8 cellular contexts compared by ENCODE assay signal in genomic region chr19:13181747-13182388, GRCh38. TPM values are rescaled to one million over a fixed set of nuclear protein-coding genes. Genes with fewer than 3 reads are reported as not detected.
DNase-seq lines count a peak whose midpoint lies in the region; ATAC-seq, FAIRE-seq and TF ChIP-seq lines count a peak whose summit lies in the region.

No MANE protein-coding gene starts in this region.

- FAIRE-seq in keratinocyte (lab: Jason Lieb, UNC), result no peak

- DNase-seq in GF-D8 (lab: John Stamatoyannopoulos, UW), result peak; percentile 55
- peak; percentile 34 for DNase-seq in NCI-H1694 (lab: John Stamatoyannopoulos, UW)
- DNase-seq in adrenal gland, result peak; percentile 75 to 92 (median 84)
- DNase-seq in keratinocyte (ENCODE audit: low read depth, low spot score), result no peak
- peak; percentile 64 for DNase-seq in stimulated activated CD8-positive, alpha-beta memory T cell treated with anti-CD3 and anti-CD28 coated beads, Interleukin-4, amount 100 ng/mL, for 48 hours
- DNase-seq in SHP77 treated with DMSO at 0.1 percent for 48 hours (lab: John Stamatoyannopoulos, UW), result no peak

- H3K4me3 ChIP-seq in adrenal gland (no peak overlapping the region), keratinocyte (ENCODE audit: control insufficient read depth in 2 of 3, extremely low read depth in 1 of 3, insufficient read depth in 2 of 3, low read depth in 1 of 3, low read length in 3 of 3) (no peak overlapping the region)

- no peaks in the 10 kb centered on the region for H3K36me3 ChIP-seq in adrenal gland (replicated peaks in 1 of 2)
- H3K36me3 ChIP-seq in keratinocyte (ENCODE audit: control insufficient read depth in 2 of 2, extremely low read depth in 1 of 2, insufficient read depth in 2 of 2, low read length in 2 of 2), result no peaks in the 10 kb centered on the region

- TF ChIP-seq POLR2A in adrenal gland (IDR thresholded peaks at IDR 0.05), result no peak

- dilution Hi-C loops in keratinocyte (cut with MboI; ENCODE audit: extremely low pct_ligation_motif_present, low sequenced_read_pairs), result no loop called here

- peak overlapping the region; percentile 28 for H3K9ac ChIP-seq in keratinocyte (ENCODE audit: control insufficient read depth, extremely low read depth, insufficient read depth, low read length)

- H3K9me3 ChIP-seq in adrenal gland (replicated peaks in 1 of 3) (no peaks in the 10 kb centered on the region), keratinocyte (ENCODE audit: control insufficient read depth, low read depth, low read length) (no peaks in the 10 kb centered on the region)

- no peaks in the 10 kb centered on the region for H3K79me2 ChIP-seq in keratinocyte (ENCODE audit: control insufficient read depth, insufficient read depth, low read length)

- H2AFZ ChIP-seq in keratinocyte (ENCODE audit: control insufficient read depth, low read length), result peak overlapping the region; percentile 54

- peak overlapping the region in 3 of 5 donors; percentile 7 to 36 (median 32) for H3K27ac ChIP-seq in adrenal gland
- H3K27ac ChIP-seq in keratinocyte (ENCODE audit: control insufficient read depth, insufficient read depth, low read length), result no peak overlapping the region

- intact Hi-C loops in adrenal gland (cut with DNase I), result no loop called here

- no peaks in the 10 kb centered on the region for H3K9me1 ChIP-seq in keratinocyte (ENCODE audit: control insufficient read depth, extremely low read depth, insufficient read depth, low read length)

- ATAC-seq in HG02973 (IDR thresholded peaks at IDR 0.05; ENCODE audit: unreplicated experiment), result no peak
- no peak for ATAC-seq in HG02763 (IDR thresholded peaks at IDR 0.05; ENCODE audit: unreplicated experiment)

- WGBS in adrenal gland, 4 donors, result 8 to 14% (median 11%) methylated on average over 1 to 16 of the region's 16 CpGs

- TF ChIP-seq CTCF in adrenal gland (IDR thresholded peaks at IDR 0.05) (no peak), keratinocyte (optimal IDR thresholded peaks at IDR 0.05 in 1 of 3, IDR thresholded peaks at IDR 0.05 in 1 of 3, conservative IDR thresholded peaks at IDR 0.05 in 1 of 3; ENCODE audit: extremely low read depth in 1 of 3, insufficient read depth in 2 of 3, low read length in 3 of 3) (no peak)

- no peak overlapping the region for H3K4me2 ChIP-seq in keratinocyte (ENCODE audit: control insufficient read depth, extremely low read depth, insufficient read depth, low read depth, low read length)

- H4K20me1 ChIP-seq in keratinocyte (ENCODE audit: control insufficient read depth, extremely low read depth, insufficient read depth, low read length), result no peaks in the 10 kb centered on the region

- peaks cover 8 to 10% of the 10 kb centered on the region in 2 donors for H3K4me1 ChIP-seq in adrenal gland (replicated peaks in 1 of 2)
- peaks cover 6% of the 10 kb centered on the region for H3K4me1 ChIP-seq in keratinocyte (ENCODE audit: control insufficient read depth, extremely low read depth, insufficient read depth, low read length)

- H3K27me3 ChIP-seq in adrenal gland, result no peaks in the 10 kb centered on the region
- H3K27me3 ChIP-seq in keratinocyte (ENCODE audit: control insufficient read depth, extremely low read depth, insufficient read depth, low read length), result no peaks in the 10 kb centered on the region

RNA-seq across cellular contexts. Expression of gene IER2, which starts 31.7 kb away (rescaled TPM):
- 100 to 1,000 TPM in 2 of 8 donors, 10 to 100 TPM in 6; 36.4 to 121 (median 61.8) TPM for total RNA-seq in adrenal gland
- 100 to 1,000 TPM in 1 of 3 donors, 10 to 100 TPM in 1, 1 to 10 TPM in 1; 7.4 to 120 (median 97.1) TPM for polyA plus RNA-seq in adrenal gland
- polyA plus RNA-seq in keratinocyte, result 9.9 to 38.9 TPM (median 14.4 TPM) in 3 replicates
- polyA plus RNA-seq in keratinocyte (2011; ENCODE audit: low read depth), result 21.2 TPM
- 9.0 and 19.0 TPM in 2 replicates for polyA plus RNA-seq in keratinocyte (2011; cell fraction: cytosol; rRNA removed)
- polyA plus RNA-seq in keratinocyte (2011; cell fraction: nucleus; rRNA removed), result 48.0 and 55.4 TPM in 2 replicates
- polyA plus RNA-seq in keratinocyte (2012; ENCODE audit: low replicate concordance), result 46.3 and 109 TPM in 2 replicates
- polyA minus RNA-seq in keratinocyte, result 2.8 to 14.6 TPM (median 2.9 TPM) in 3 replicates
- 14.6 TPM for polyA minus RNA-seq in keratinocyte (2011; cell fraction: cytosol; rRNA and poly(A)+ RNA removed)
- polyA minus RNA-seq in keratinocyte (2011; cell fraction: nucleus; rRNA and poly(A)+ RNA removed), result 14.2 and 16.2 TPM in 2 replicates

RNA-seq across cellular contexts. Expression of gene STX10, which starts 31.7 kb away (rescaled TPM):
- 10 to 100 TPM; 30.5 to 90.7 (median 65.0) TPM for total RNA-seq in adrenal gland
- polyA plus RNA-seq in adrenal gland, result 100 to 1,000 TPM in 2 of 3 donors, 10 to 100 TPM in 1; 16.0 to 182 (median 159) TPM
- polyA plus RNA-seq in keratinocyte, result 61.3 to 77.7 TPM (median 65.2 TPM) in 3 replicates
- polyA plus RNA-seq in keratinocyte (2011; ENCODE audit: low read depth), result 38.2 TPM
- polyA plus RNA-seq in keratinocyte (2011; cell fraction: cytosol; rRNA removed), result 35.8 and 63.9 TPM in 2 replicates
- polyA plus RNA-seq in keratinocyte (2011; cell fraction: nucleus; rRNA removed), result 66.9 and 67.6 TPM in 2 replicates
- 45.3 and 69.9 TPM in 2 replicates for polyA plus RNA-seq in keratinocyte (2012; ENCODE audit: low replicate concordance)
- 38.6 to 91.6 TPM (median 43.4 TPM) in 3 replicates for polyA minus RNA-seq in keratinocyte
- 59.3 TPM for polyA minus RNA-seq in keratinocyte (2011; cell fraction: cytosol; rRNA and poly(A)+ RNA removed)
- 11.0 and 11.1 TPM in 2 replicates for polyA minus RNA-seq in keratinocyte (2011; cell fraction: nucleus; rRNA and poly(A)+ RNA removed)

Comparison
In these comparisons a context has a peak if more than half of its experiments do, and no peak if none do; other contexts are left out.
1. DNase-seq: peak in GF-D8 (single experiment), NCI-H1694 (single experiment), adrenal gland (7 of 7) and stimulated activated CD8-positive, alpha-beta memory T cell treated with anti-CD3 and anti-CD28 coated beads, Interleukin-4, amount 100 ng/mL, for 48 hours (single experiment); none in keratinocyte (single experiment) and SHP77 treated with DMSO at 0.1 percent for 48 hours (single experiment).